ENCODE assay signal across 13 cellular contexts in genomic region chr4:8260656-8261111, GRCh38. TPM values are rescaled to one million over a fixed set of nuclear protein-coding genes. Genes with fewer than 3 reads are reported as not detected.
DNase-seq lines count a peak whose midpoint lies in the region; ATAC-seq and TF ChIP-seq lines count a peak whose summit lies in the region.
"Had no signal": no experiment of that assay in that cellular context is flagged by ENCODE, and none has a peak within 500 bp of the region (broad histone marks: within the 10 kb centered on the region; RNA-seq: fewer than 3 reads in every experiment).

No MANE protein-coding gene starts in this region.

- ATAC-seq in psoas muscle (peak in 3 of 4 donors; percentile 7 to 47 (median 19)), HG03135 (IDR thresholded peaks at IDR 0.05; ENCODE audit: unreplicated experiment) (no peak), GM21737 (IDR thresholded peaks at IDR 0.05; ENCODE audit: unreplicated experiment) (no peak), GM21576 (IDR thresholded peaks at IDR 0.05; ENCODE audit: unreplicated experiment) (no peak)

- no peaks in the 10 kb centered on the region for H4K20me1 ChIP-seq in fibroblast of lung (ENCODE audit: control insufficient read depth, extremely low read depth, insufficient read depth, low read length)

- WGBS in psoas muscle, 3 donors: 40 to 46% (median 44%) methylated on average over 13 of the region's 13 CpGs

- H3K27me3 ChIP-seq in fibroblast of lung (ENCODE audit: control insufficient read depth, insufficient read depth, low read length) (peaks cover 2% of the 10 kb centered on the region), psoas muscle (ENCODE audit: insufficient read depth in 3 of 3, low read length in 2 of 3) (no peaks in the 10 kb centered on the region)

- TF ChIP-seq CTCF in fibroblast of lung (conservative IDR thresholded peaks at IDR 0.05 in 1 of 2, IDR thresholded peaks at IDR 0.05 in 1 of 2; ENCODE audit: low read depth in 1 of 2, low read length in 2 of 2) (peak in 1 of 2 donors; percentile 17), psoas muscle (IDR thresholded peaks at IDR 0.05) (no peak)

- H3K27ac ChIP-seq in fibroblast of lung (ENCODE audit: insufficient read depth, low read length) (peak overlapping the region; percentile 18), psoas muscle (no peak overlapping the region)

- H3K9me3 ChIP-seq in fibroblast of lung (ENCODE audit: control insufficient read depth, insufficient read depth, low read depth, low read length): no peaks in the 10 kb centered on the region
- no peaks in the 10 kb centered on the region for H3K9me3 ChIP-seq in psoas muscle

- no peaks in the 10 kb centered on the region for H3K36me3 ChIP-seq in fibroblast of lung (ENCODE audit: control insufficient read depth, insufficient read depth, low read length)
- H3K36me3 ChIP-seq in psoas muscle (ENCODE audit: insufficient read depth in 1 of 2, low read depth in 1 of 2): no peaks in the 10 kb centered on the region

- H3K4me3 ChIP-seq in fibroblast of lung (replicated peaks in 1 of 4; ENCODE audit: control extremely low read depth in 1 of 4, insufficient read depth in 1 of 4, low read depth in 3 of 4, low read length in 4 of 4) (no peak overlapping the region), psoas muscle (no peak overlapping the region)

- H3K4me1 ChIP-seq in fibroblast of lung (ENCODE audit: control insufficient read depth, extremely low read depth, insufficient read depth, low read length) (peaks cover 4% of the 10 kb centered on the region), psoas muscle (no peaks in the 10 kb centered on the region)

- no peaks in the 10 kb centered on the region for H3K79me2 ChIP-seq in fibroblast of lung (ENCODE audit: control insufficient read depth, insufficient read depth, low read length)

- peak; percentile 47 for DNase-seq in COLO668 (lab: John Stamatoyannopoulos, UW; ENCODE audit: unreplicated experiment)
- DNase-seq in RPMI7951 (ENCODE audit: low read depth): peak; percentile 71
- peak; percentile 76 to 89 for DNase-seq in fibroblast of lung (ENCODE audit: low read depth in 2 of 2)
- peak in 1 of 2 donors; percentile 67 for DNase-seq in psoas muscle
- no peak for DNase-seq in NCI-H1436 treated with DMSO at 0.1 percent for 48 hours (lab: John Stamatoyannopoulos, UW)
- DNase-seq: caudate nucleus, GF-D8, MM.1S, nucleus accumbens, RPMI8226 had no signal

- intact Hi-C loops in psoas muscle (cut with DNase I): no loop called here

- H2AFZ ChIP-seq in fibroblast of lung (ENCODE audit: low read length): no peak overlapping the region

- H3K4me2 ChIP-seq in fibroblast of lung (ENCODE audit: extremely low read depth, insufficient read depth, low read length): no peak overlapping the region

- H3K9ac ChIP-seq in fibroblast of lung (ENCODE audit: insufficient read depth, low read length): no peak overlapping the region

RNA-seq across cellular contexts. Expression of gene HTRA3, which starts 8.9 kb away (rescaled TPM):
- 7.8 and 8.6 TPM in 2 replicates for total RNA-seq in RPMI7951 (2014; rRNA removed; shearing (Covaris generic))
- total RNA-seq in fibroblast of lung: 2.6 and 2.8 TPM in 2 replicates
- polyA plus RNA-seq in fibroblast of lung: 1.0 and 3.5 TPM in 2 replicates
- polyA plus RNA-seq in fibroblast of lung (2012): 1.3 and 4.3 TPM in 2 replicates
- polyA minus RNA-seq in fibroblast of lung (ENCODE audit: low replicate concordance): 0.63 and 2.9 TPM in 2 replicates
- 10 to 100 TPM in 2 of 4 donors, 1 to 10 TPM in 2; 7.2 to 26.4 (median 17.0) TPM for total RNA-seq in psoas muscle
- 10 to 100 TPM; 11.1 to 15.5 (median 14.0) TPM for polyA plus RNA-seq in psoas muscle

Comparison
In these comparisons a context has a peak if more than half of its experiments do, and no peak if none do; other contexts are left out.
1. ATAC-seq: peak in psoas muscle (3 of 4); none in HG03135 (single experiment), GM21737 (single experiment) and GM21576 (single experiment).